33 cellular contexts compared by ENCODE assay signal in genomic region chr2:2754940-2755339, GRCh38.
"Had no signal": no experiment of that assay in that cellular context is flagged by ENCODE, and none has a peak within 500 bp of the region (broad histone marks: within the 10 kb centered on the region; RNA-seq: fewer than 3 reads in every experiment).

No MANE protein-coding gene starts in this region.

- H3K27ac ChIP-seq: adrenal gland, ascending aorta, body of pancreas, brain microvascular endothelial cell, breast epithelium, cardiac muscle cell had no signal

- ATAC-seq: activated naive CD4-positive, alpha-beta T cell treated with anti-CD3 and anti-CD28 coated beads, Interleukin-2, amount 50 U/mL, for 72 hours; activated naive CD8-positive, alpha-beta T cell treated with anti-CD3 and anti-CD28 coated beads, Interleukin-2, amount 50 U/mL, for 24 hours; activated T-cell treated with anti-CD3 and anti-CD28 coated beads, Interleukin-2, amount 50 U/mL, for 4 hours; activated T-cell treated with anti-CD3 and anti-CD28 coated beads, Interleukin-2, amount 50 U/mL, for 72 hours; activated T-helper 17 cell treated with anti-CD3 and anti-CD28 coated beads, Interleukin-2, amount 50 U/mL, for 72 hours; body of pancreas had no signal

- H3K4me3 ChIP-seq: adrenal gland, ascending aorta, body of pancreas, breast epithelium, cardiac muscle cell had no signal

- DNase-seq: activated effector memory CD4-positive, alpha-beta T cell treated with anti-CD3 and anti-CD28 coated beads, Interleukin-2, amount 50 U/mL, for 16 hours; activated effector memory CD4-positive, alpha-beta T cell treated with Interleukin-2 at 50 U/mL for 16 hours; activated gamma-delta T cell; activated gamma-delta T cell treated with Interleukin-2 at 50 U/mL for 16 hours; activated naive CD4-positive, alpha-beta T cell; activated naive CD4-positive, alpha-beta T cell treated with anti-CD3 and anti-CD28 coated beads for 36 hours; activated naive CD4-positive, alpha-beta T cell treated with anti-CD3 and anti-CD28 coated beads, Interleukin-2, amount 10 ng/mL, durations not matched to agents 7 days and 5 days; activated naive CD4-positive, alpha-beta T cell treated with anti-CD3 and anti-CD28 coated beads, Interleukin-2, amount 50 U/mL, for 16 hours; activated naive CD4-positive, alpha-beta T cell treated with Interleukin-2 at 50 U/mL for 16 hours; activated naive CD8-positive, alpha-beta T cell treated with anti-CD3 and anti-CD28 coated beads for 36 hours; activated naive CD8-positive, alpha-beta T cell treated with anti-CD3 and anti-CD28 coated beads, Interleukin-2, amount 10 ng/mL, durations not matched to agents 7 days and 5 days; activated naive CD8-positive, alpha-beta T cell treated with anti-CD3 and anti-CD28 coated beads, Interleukin-2, amount 50 U/mL, for 24 hours; activated T-cell treated with anti-CD3 and anti-CD28 coated beads for 4 hours; activated T-cell treated with anti-CD3 and anti-CD28 coated beads, Interleukin-2, amount 50 U/mL, for 1 hour; activated T-cell treated with anti-CD3 and anti-CD28 coated beads, Interleukin-2, amount 50 U/mL, for 24 hours; activated T-cell treated with anti-CD3 and anti-CD28 coated beads, Interleukin-2, amount 50 U/mL, for 4 hours; activated T-cell treated with anti-CD3 and anti-CD28 coated beads, Interleukin-2, amount 50 U/mL, for 48 hours; activated T-cell treated with anti-CD3 and anti-CD28 coated beads, Interleukin-2, amount 50 U/mL, for 72 hours; adrenal gland; amniotic stem cell; amygdala; anterior cingulate cortex; aorta; body of pancreas; brain microvascular endothelial cell; caudate nucleus; central memory CD4-positive, alpha-beta T cell; cerebellar nuclear complex had no signal

- H3K9me3 ChIP-seq: adrenal gland, ascending aorta had no signal

- H3K36me3 ChIP-seq: adrenal gland, ascending aorta, brain microvascular endothelial cell, breast epithelium, cardiac muscle cell had no signal

- H3K4me1 ChIP-seq: adrenal gland, ascending aorta, body of pancreas, breast epithelium had no signal

- H3K27me3 ChIP-seq: adrenal gland, ascending aorta, body of pancreas, brain microvascular endothelial cell, breast epithelium, cardiac muscle cell had no signal
